17 cellular contexts compared by ENCODE assay signal in genomic region chr1:33925586-33925985, GRCh38.
DNase-seq lines count a peak whose midpoint lies in the region; ATAC-seq and TF ChIP-seq lines count a peak whose summit lies in the region.
"Had no signal": no experiment of that assay in that cellular context is flagged by ENCODE, and none has a peak within 500 bp of the region (broad histone marks: within the 10 kb centered on the region; RNA-seq: fewer than 3 reads in every experiment).

No MANE protein-coding gene starts in this region.

- peaks cover 15% of the 10 kb centered on the region for H3K9me3 ChIP-seq in left ventricle myocardium inferior (replicated peaks)

- intact Hi-C loops in cardiac septum (cut with DNase I): no loop called here
- intact Hi-C loops in left ventricle myocardium inferior (cut with micrococcal nuclease): no loop called here

- TF ChIP-seq CTCF in left ventricle myocardium inferior (IDR thresholded peaks at IDR 0.05; ENCODE audit: borderline replicate concordance): no peak

- H3K4me3 ChIP-seq in left ventricle myocardium inferior: no peak overlapping the region
- H3K4me3 ChIP-seq: BLaER1 had no signal

- in situ Hi-C loops in KBM-7 (cut with MboI; ENCODE audit: low pct_unique_long_range_greater_than_20kb, low sequenced_read_pairs): no loop called here

- ATAC-seq in HG02840 (IDR thresholded peaks at IDR 0.05; ENCODE audit: low FRiP score, unreplicated experiment): no peak
- ATAC-seq in GM21515 (IDR thresholded peaks at IDR 0.05; ENCODE audit: unreplicated experiment): no peak
- no peak for ATAC-seq in HG02973 (IDR thresholded peaks at IDR 0.05; ENCODE audit: unreplicated experiment)
- ATAC-seq: Right ventricle myocardium inferior had no signal

- peak; percentile 41 for DNase-seq in cardiac septum (ENCODE audit: low spot score)
- DNase-seq in left ventricle myocardium inferior: no peak
- DNase-seq in foreskin melanocyte: peak; percentile 42
- DNase-seq in midbrain (lab: John Stamatoyannopoulos, UW): peak; percentile 69
- no peak for DNase-seq in KBM-7
- DNase-seq: CD8-positive, alpha-beta memory T cell; DND-41; MM.1S; NCI-H1092 treated with DMSO at 0.1 percent for 48 hours; NCI-H2227 treated with DMSO at 0.1 percent for 48 hours; NCI-H524 had no signal

- no peak overlapping the region for H3K27ac ChIP-seq in left ventricle myocardium inferior (replicated peaks)
- H3K27ac ChIP-seq: 22Rv1, BLaER1 had no signal

- H3K4me1 ChIP-seq in left ventricle myocardium inferior: peaks cover 3% of the 10 kb centered on the region
- H3K4me1 ChIP-seq: BLaER1 had no signal

- peaks cover 7% of the 10 kb centered on the region for H3K27me3 ChIP-seq in left ventricle myocardium inferior (ENCODE audit: low read depth)
- H3K27me3 ChIP-seq: BLaER1 had no signal

- H3K36me3 ChIP-seq in left ventricle myocardium inferior: no peaks in the 10 kb centered on the region
- H3K36me3 ChIP-seq: BLaER1 had no signal

Comparison
In these comparisons a context has a peak if more than half of its experiments do, and no peak if none do; other contexts are left out.
1. DNase-seq: peak in cardiac septum (single experiment), foreskin melanocyte (single experiment) and midbrain (single experiment); none in left ventricle myocardium inferior (single experiment) and KBM-7 (single experiment).